In genomic region chrX:136497556-136498048, GRCh38 we compare ENCODE assay signal across 8 cellular contexts. TPM values are rescaled to one million over a fixed set of nuclear protein-coding genes. Genes with fewer than 3 reads are reported as not detected.
DNase-seq lines count a peak whose midpoint lies in the region; ATAC-seq, FAIRE-seq and TF ChIP-seq lines count a peak whose summit lies in the region.

Gene HTATSF1, plus strand, starts transcription at chrX:136497592. Its CDS starts 93 bp downstream, at chrX:136497685.

- H3K36me3 ChIP-seq in HUES64 (ENCODE audit: insufficient read depth, low read length) (peaks cover 33% of the 10 kb centered on the region), astrocyte (ENCODE audit: insufficient read depth, low read length) (peaks cover 3% of the 10 kb centered on the region), smooth muscle cell (ENCODE audit: low read depth) (peaks cover 9% of the 10 kb centered on the region)

- H3K27ac Mint-ChIP-seq in CD14-positive monocyte (peak within 1 kb of the TSS; percentile 92 to 97 (median 95)), astrocyte (ENCODE audit: unreplicated experiment) (peak within 1 kb of the TSS; percentile 98)

- H3K79me2 ChIP-seq in astrocyte (ENCODE audit: insufficient read depth, low read length) (peaks cover 21% of the 10 kb centered on the region), smooth muscle cell (ENCODE audit: low read depth) (peaks cover 20% of the 10 kb centered on the region)

- H3K4me2 ChIP-seq in astrocyte (ENCODE audit: low read length) (peak within 1 kb of the TSS; percentile 94), smooth muscle cell (peak within 1 kb of the TSS; percentile 88)

- H3K27me3 ChIP-seq in HUES64 (ENCODE audit: insufficient read depth, low read length) (no peaks in the 10 kb centered on the region), astrocyte (ENCODE audit: insufficient read depth, low read length) (no peaks in the 10 kb centered on the region), smooth muscle cell (ENCODE audit: low read depth) (no peaks in the 10 kb centered on the region)

- peak within 1 kb of the TSS; percentile 97 for H3K27ac ChIP-seq in HUES64 (ENCODE audit: low read depth, low read length)
- peak within 1 kb of the TSS; percentile 92 for H3K27ac ChIP-seq in astrocyte (ENCODE audit: low read depth, low read length)
- H3K27ac ChIP-seq in smooth muscle cell (ENCODE audit: low read depth), result peak within 1 kb of the TSS; percentile 94

- FAIRE-seq in astrocyte (lab: Jason Lieb, UNC), result no peak

- WGBS in HUES64, result under 1% methylated on average over 34 of the region's 35 CpGs
- 40% methylated on average over 26 of the region's 35 CpGs for WGBS in smooth muscle cell (ENCODE audit: low lambda C conversion rate)

- TF ChIP-seq CTCF in CD14-positive monocyte (IDR thresholded peaks at IDR 0.05) (no peak), astrocyte (IDR thresholded peaks at IDR 0.05; ENCODE audit: insufficient read depth, low read depth, low read length) (no peak), smooth muscle cell (IDR thresholded peaks at IDR 0.05; ENCODE audit: borderline replicate concordance, insufficient read depth, poor library complexity, severe bottlenecking) (no peak)

- peaks cover 0 to 3% (median 0%) of the 10 kb centered on the region in 3 donors for H3K27me3 Mint-ChIP-seq in CD14-positive monocyte (ENCODE audit: low read depth in 3 of 3)
- no peaks in the 10 kb centered on the region for H3K27me3 Mint-ChIP-seq in astrocyte (ENCODE audit: low read depth, unreplicated experiment)

- H3K36me3 Mint-ChIP-seq in CD14-positive monocyte (peaks cover 10 to 15% of the 10 kb centered on the region in 2 donors), astrocyte (ENCODE audit: low read depth, unreplicated experiment) (no peaks in the 10 kb centered on the region)

- H4K20me1 ChIP-seq in astrocyte (ENCODE audit: insufficient read depth, low read length) (no peaks in the 10 kb centered on the region), smooth muscle cell (ENCODE audit: low read depth) (no peaks in the 10 kb centered on the region)

- H3K9me3 Mint-ChIP-seq in CD14-positive monocyte (peaks cover 0 to 6% (median 0%) of the 10 kb centered on the region in 7 donors), astrocyte (ENCODE audit: unreplicated experiment) (no peaks in the 10 kb centered on the region)

- H2AFZ ChIP-seq in astrocyte (ENCODE audit: low read depth, low read length), result peak within 1 kb of the TSS; percentile 90
- H2AFZ ChIP-seq in smooth muscle cell (ENCODE audit: low read depth), result peak within 1 kb of the TSS; percentile 73

- intact Hi-C loops in CD14-positive monocyte (cut with micrococcal nuclease), result no loop called here

- H3K9ac ChIP-seq in HUES64 (ENCODE audit: low read depth, low read length), result peak within 1 kb of the TSS; percentile 87
- peak within 1 kb of the TSS; percentile 88 for H3K9ac ChIP-seq in astrocyte (ENCODE audit: low read length)
- peak within 1 kb of the TSS; percentile 92 for H3K9ac ChIP-seq in smooth muscle cell (ENCODE audit: low read depth)

- peak within 1 kb of the TSS; percentile 85 to 91 for H3K4me3 Mint-ChIP-seq in CD14-positive monocyte
- peak within 1 kb of the TSS; percentile 97 for H3K4me3 Mint-ChIP-seq in astrocyte (ENCODE audit: unreplicated experiment)

- no peaks in the 10 kb centered on the region for H3F3A ChIP-seq in smooth muscle cell (ENCODE audit: low read depth)

- no peak for DNase-seq in CD14-positive monocyte (ENCODE audit: low spot score)
- no peak for DNase-seq in astrocyte (ENCODE audit: low read depth)
- DNase-seq in smooth muscle cell (lab: John Stamatoyannopoulos, UW; ENCODE audit: unreplicated experiment), result no peak
- DNase-seq in NCI-H1436 (lab: John Stamatoyannopoulos, UW), result no peak
- no peak for DNase-seq in NCI-H2227 (lab: John Stamatoyannopoulos, UW; ENCODE audit: unreplicated experiment)

- H3K4me1 ChIP-seq in HUES64 (ENCODE audit: insufficient read depth, low read length) (0 out of 2 replicates have a peak, but pooled peaks cover 3% of the 10 kb centered on the region), astrocyte (ENCODE audit: insufficient read depth, low read length) (no peaks in the 10 kb centered on the region), smooth muscle cell (ENCODE audit: low read depth) (peaks cover 10% of the 10 kb centered on the region)

- peak; percentile 31 for ATAC-seq in GM19395 (IDR thresholded peaks at IDR 0.05; ENCODE audit: unreplicated experiment)

- peaks cover 22% of the 10 kb centered on the region for H3K4me1 Mint-ChIP-seq in CD14-positive monocyte
- H3K4me1 Mint-ChIP-seq in astrocyte (ENCODE audit: low read depth, unreplicated experiment), result no peaks in the 10 kb centered on the region

- H3K4me3 ChIP-seq in HUES64 (ENCODE audit: low read length) (peak within 1 kb of the TSS; percentile 99), astrocyte (ENCODE audit: insufficient read depth, low read depth, low read length) (peak within 1 kb of the TSS; percentile 86), iPS-18c (ENCODE audit: insufficient read depth, low read depth, low read length) (peak within 1 kb of the TSS; percentile 75), smooth muscle cell (peak within 1 kb of the TSS; percentile 80)

- no peaks in the 10 kb centered on the region for H3K9me3 ChIP-seq in HUES64 (ENCODE audit: insufficient read depth, low read depth, low read length)
- no peaks in the 10 kb centered on the region for H3K9me3 ChIP-seq in astrocyte (ENCODE audit: insufficient read depth, low read depth, low read length)
- H3K9me3 ChIP-seq in iPS-18c (ENCODE audit: control insufficient read depth, insufficient read depth, low read length), result no peaks in the 10 kb centered on the region
- H3K9me3 ChIP-seq in smooth muscle cell (replicated peaks; ENCODE audit: low read depth), result no peaks in the 10 kb centered on the region

RNA-seq across cellular contexts. Expression of gene HTATSF1, which starts in this region (rescaled TPM):
- 10 to 100 TPM; 14.2 to 20.5 TPM for polyA plus RNA-seq in CD14-positive monocyte
- 61.4 TPM for polyA plus RNA-seq in HUES64 (2013, experiment 1 of 2)
- 66.1 TPM for polyA plus RNA-seq in HUES64 (2013, experiment 2 of 2)
- total RNA-seq in astrocyte, result 29.1 and 33.1 TPM in 2 replicates
- 46.9 and 72.0 TPM in 2 replicates for total RNA-seq in smooth muscle cell
- 42.6 and 42.9 TPM in 2 replicates for polyA plus RNA-seq in smooth muscle cell
